14 cellular contexts compared by ENCODE assay signal in the genomic region with DNA sequence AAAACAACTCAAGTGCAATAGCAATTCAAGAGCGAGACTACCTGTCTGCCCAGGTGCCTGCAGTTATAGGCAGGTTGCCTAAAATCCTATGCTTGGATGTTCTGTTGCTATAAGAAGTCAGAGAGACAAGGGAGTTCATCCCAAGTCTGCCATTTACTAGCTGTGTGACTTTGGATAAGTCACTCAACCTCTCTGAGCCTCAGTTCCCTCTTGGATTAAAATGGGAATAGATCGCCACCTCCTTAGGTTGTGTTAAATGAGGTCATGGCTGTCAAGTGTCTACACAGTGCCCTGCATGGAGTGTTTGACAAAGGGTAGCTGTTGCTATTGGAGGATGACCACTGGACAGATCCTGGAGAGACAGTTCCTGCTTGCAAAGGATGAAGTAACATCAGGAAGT. TPM values are rescaled to one million over a fixed set of nuclear protein-coding genes. Genes with fewer than 3 reads are reported as not detected.
DNase-seq lines count a peak whose midpoint lies in the region; ATAC-seq and TF ChIP-seq lines count a peak whose summit lies in the region.
"Had no signal": no experiment of that assay in that cellular context is flagged by ENCODE, and none has a peak within 500 bp of the region (broad histone marks: within the 10 kb centered on the region; RNA-seq: fewer than 3 reads in every experiment).

No MANE protein-coding gene starts in this region.

- H3K9me3 ChIP-seq in Karpas-422 (ENCODE audit: low read length) = no peaks in the 10 kb centered on the region
- H3K9me3 ChIP-seq: left ventricle myocardium inferior, suprapubic skin had no signal

- H4K20me1 ChIP-seq in Karpas-422 (ENCODE audit: insufficient read depth, low read depth, low read length) = no peaks in the 10 kb centered on the region

- no peaks in the 10 kb centered on the region for H3K9me2 ChIP-seq in Karpas-422 (replicated peaks; ENCODE audit: insufficient read depth, low read length)

- peak overlapping the region; percentile 53 for H3K27ac Mint-ChIP-seq in activated naive CD4-positive, alpha-beta T cell treated with anti-CD3 and anti-CD28 coated beads for 36 hours
- H3K27ac Mint-ChIP-seq in T-cell (peak overlapping the region in 1 of 2 donors; percentile 89), progenitor cell of endocrine pancreas (no peak overlapping the region)
- H3K27ac Mint-ChIP-seq in central memory CD8-positive, alpha-beta T cell (ENCODE audit: low read depth) = no peak overlapping the region

- H3K79me2 ChIP-seq in Karpas-422 (ENCODE audit: low read length) = peaks cover 28% of the 10 kb centered on the region

- peaks cover 3% of the 10 kb centered on the region for H3K27me3 Mint-ChIP-seq in activated naive CD4-positive, alpha-beta T cell treated with anti-CD3 and anti-CD28 coated beads for 36 hours (ENCODE audit: low read depth)
- H3K27me3 Mint-ChIP-seq in T-cell = peaks cover 4 to 22% of the 10 kb centered on the region in 2 donors
- H3K27me3 Mint-ChIP-seq in central memory CD8-positive, alpha-beta T cell = peaks cover 33% of the 10 kb centered on the region
- peaks cover 30% of the 10 kb centered on the region for H3K27me3 Mint-ChIP-seq in progenitor cell of endocrine pancreas

- no peaks in the 10 kb centered on the region for H3K9me3 Mint-ChIP-seq in activated naive CD4-positive, alpha-beta T cell treated with anti-CD3 and anti-CD28 coated beads for 36 hours
- H3K9me3 Mint-ChIP-seq in T-cell (no peaks in the 10 kb centered on the region), progenitor cell of endocrine pancreas (ENCODE audit: low read depth) (no peaks in the 10 kb centered on the region)
- H3K9me3 Mint-ChIP-seq in central memory CD8-positive, alpha-beta T cell = no peaks in the 10 kb centered on the region

- no peak overlapping the region for H3K4me2 ChIP-seq in Karpas-422 (ENCODE audit: low read depth, low read length, poor library complexity, severe bottlenecking)

- POLR2A ChIA-PET in T-cell (lab: Charles Lee) = interaction anchor here in 1 of 2 donors (0.5 kb wide), 1 partner anchor 8 kb away, joined by 3 read pairs; no protein-coding TSS in a partner anchor

- H3K9ac ChIP-seq in Karpas-422 (ENCODE audit: low read length) = no peak overlapping the region

- DNase-seq in activated naive CD4-positive, alpha-beta T cell treated with anti-CD3 and anti-CD28 coated beads for 36 hours = no peak
- no peak for DNase-seq in activated naive CD4-positive, alpha-beta T cell treated with Interleukin-2 at 50 U/mL for 16 hours
- no peak for DNase-seq in T-cell
- no peak for DNase-seq in central memory CD8-positive, alpha-beta T cell (ENCODE audit: low spot score in 2 of 2)
- no peak for DNase-seq in progenitor cell of endocrine pancreas (ENCODE audit: low spot score, unreplicated experiment)
- no peak for DNase-seq in Karpas-422
- DNase-seq: activated CD8-positive, alpha-beta memory T cell treated with anti-CD3 and anti-CD28 coated beads, Interleukin-2, amount 50 U/mL, for 4 hours; DMS 273 treated with DMSO at 0.1 percent for 48 hours; left ventricle myocardium inferior; NCI-H524; stimulated activated CD4-positive, alpha-beta T cell treated with anti-CD3 and anti-CD28 coated beads, Interleukin-15, amount 100 ng/mL, for 24 hours had no signal

- peaks cover 20% of the 10 kb centered on the region for H3K4me1 Mint-ChIP-seq in activated naive CD4-positive, alpha-beta T cell treated with anti-CD3 and anti-CD28 coated beads for 36 hours (ENCODE audit: low read depth)
- H3K4me1 Mint-ChIP-seq in T-cell = peaks cover 19 to 35% (median 34%) of the 10 kb centered on the region in 3 donors
- peaks cover 17% of the 10 kb centered on the region for H3K4me1 Mint-ChIP-seq in central memory CD8-positive, alpha-beta T cell
- H3K4me1 Mint-ChIP-seq in progenitor cell of endocrine pancreas (ENCODE audit: low read depth) = peaks cover 20% of the 10 kb centered on the region

- intact Hi-C loops in activated naive CD4-positive, alpha-beta T cell treated with anti-CD3 and anti-CD28 coated beads for 36 hours (cut with micrococcal nuclease) = no loop called here

- no peak for TF ChIP-seq CTCF in progenitor cell of endocrine pancreas (IDR thresholded peaks at IDR 0.05; ENCODE audit: unreplicated experiment)

- no peaks in the 10 kb centered on the region; the same call in 1 of the 2 replicates for H3K36me3 ChIP-seq in Karpas-422 (ENCODE audit: insufficient read depth, low read length)
- H3K36me3 ChIP-seq: suprapubic skin had no signal

- H3K27me3 ChIP-seq in Karpas-422 (ENCODE audit: low read length) = no peaks in the 10 kb centered on the region
- H3K27me3 ChIP-seq: suprapubic skin had no signal

- ATAC-seq in T-cell (replicated peaks in 1 of 4) (no peak), GM18867 (IDR thresholded peaks at IDR 0.05; ENCODE audit: unreplicated experiment) (no peak), HG03565 (IDR thresholded peaks at IDR 0.05; ENCODE audit: unreplicated experiment) (no peak)
- ATAC-seq in central memory CD8-positive, alpha-beta T cell (replicated peaks; ENCODE audit: extremely low read depth, poor library complexity, severe bottlenecking) = no peak

- no peak overlapping the region for H2AFZ ChIP-seq in Karpas-422 (ENCODE audit: low read length)

- H3K4me3 Mint-ChIP-seq in activated naive CD4-positive, alpha-beta T cell treated with anti-CD3 and anti-CD28 coated beads for 36 hours = peak overlapping the region; percentile 75
- peak overlapping the region; percentile 76 to 82 (median 77) for H3K4me3 Mint-ChIP-seq in T-cell
- H3K4me3 Mint-ChIP-seq in central memory CD8-positive, alpha-beta T cell = peak overlapping the region; percentile 82
- peak overlapping the region; percentile 75 for H3K4me3 Mint-ChIP-seq in progenitor cell of endocrine pancreas (ENCODE audit: low read depth)

- no peak overlapping the region for H3K27ac ChIP-seq in Karpas-422 (ENCODE audit: low read length)
- H3K27ac ChIP-seq: suprapubic skin had no signal

- peaks cover 34% of the 10 kb centered on the region for H3K4me1 ChIP-seq in Karpas-422 (ENCODE audit: low read length)

- H3K36me3 Mint-ChIP-seq in activated naive CD4-positive, alpha-beta T cell treated with anti-CD3 and anti-CD28 coated beads for 36 hours (ENCODE audit: low read depth) = no peaks in the 10 kb centered on the region
- H3K36me3 Mint-ChIP-seq in T-cell (no peaks in the 10 kb centered on the region), progenitor cell of endocrine pancreas (ENCODE audit: insufficient read depth) (no peaks in the 10 kb centered on the region)
- peaks cover 5% of the 10 kb centered on the region for H3K36me3 Mint-ChIP-seq in central memory CD8-positive, alpha-beta T cell (ENCODE audit: insufficient read depth)

- CTCF ChIA-PET in activated naive CD4-positive, alpha-beta T cell treated with anti-CD3 and anti-CD28 coated beads for 36 hours (lab: Charles Lee) = interaction anchor here (0.6 to 2.2 kb wide), 6 partner anchors 9 to 1315 kb away, joined by 3 to 13 read pairs (median 3); no protein-coding TSS in a partner anchor
- CTCF ChIA-PET in T-cell (lab: Charles Lee) = interaction anchor here in 1 of 2 donors (1.1 to 2.1 kb wide), 3 partner anchors 9 to 58 kb away, joined by 4 read pairs; no protein-coding TSS in a partner anchor

- no peak overlapping the region for H3K4me3 ChIP-seq in Karpas-422 (ENCODE audit: low read length)

RNA-seq across cellular contexts. Expression of a gene that starts 1.3 kb away (rescaled TPM):
- total RNA-seq in activated naive CD4-positive, alpha-beta T cell treated with anti-CD3 and anti-CD28 coated beads for 36 hours = 1 to 10 TPM; 4.2 to 4.6 TPM
- total RNA-seq in T-cell (1 to 10 TPM; 5.4 to 8.7 (median 7.9) TPM), progenitor cell of endocrine pancreas (21.5 TPM in 2 replicates)
- 4.6 and 8.1 TPM in 2 replicates for total RNA-seq in Karpas-422 (2014; rRNA removed; shearing (Covaris generic); ENCODE audit: low replicate concordance)

RNA-seq across cellular contexts. Expression of a gene that starts 54.3 kb away (rescaled TPM):
- 10 to 100 TPM; 20.9 to 25.9 TPM for total RNA-seq in activated naive CD4-positive, alpha-beta T cell treated with anti-CD3 and anti-CD28 coated beads for 36 hours
- total RNA-seq in T-cell (10 to 100 TPM; 16.1 to 53.3 (median 20.4) TPM), progenitor cell of endocrine pancreas (16.9 and 21.8 TPM in 2 replicates)
- 6.4 and 6.5 TPM in 2 replicates for total RNA-seq in Karpas-422 (2014; rRNA removed; shearing (Covaris generic); ENCODE audit: low replicate concordance)

RNA-seq across cellular contexts. Expression of a gene that starts 55.5 kb away (rescaled TPM):
- total RNA-seq in activated naive CD4-positive, alpha-beta T cell treated with anti-CD3 and anti-CD28 coated beads for 36 hours = 1 to 10 TPM; 2.1 to 2.4 TPM
- 10 to 100 TPM in 1 of 5 donors, 1 to 10 TPM in 4; 7.3 to 13.9 (median 9.4) TPM for total RNA-seq in T-cell
- total RNA-seq in progenitor cell of endocrine pancreas = 39.2 and 43.8 TPM in 2 replicates
- 7.0 and 8.2 TPM in 2 replicates for total RNA-seq in Karpas-422 (2014; rRNA removed; shearing (Covaris generic); ENCODE audit: low replicate concordance)
